ENCODE assay signal across 1 cellular context in genomic region chr5:138149530-138149929, GRCh38.
TF ChIP-seq lines count a peak whose summit lies in the region.

No MANE protein-coding gene starts in this region.

TF ChIP-seq in WTC11, 78 proteins besides CTCF, POLR2A, EP300 and RAD21 (continued from another document):
- TF ChIP-seq, protein P1, sequence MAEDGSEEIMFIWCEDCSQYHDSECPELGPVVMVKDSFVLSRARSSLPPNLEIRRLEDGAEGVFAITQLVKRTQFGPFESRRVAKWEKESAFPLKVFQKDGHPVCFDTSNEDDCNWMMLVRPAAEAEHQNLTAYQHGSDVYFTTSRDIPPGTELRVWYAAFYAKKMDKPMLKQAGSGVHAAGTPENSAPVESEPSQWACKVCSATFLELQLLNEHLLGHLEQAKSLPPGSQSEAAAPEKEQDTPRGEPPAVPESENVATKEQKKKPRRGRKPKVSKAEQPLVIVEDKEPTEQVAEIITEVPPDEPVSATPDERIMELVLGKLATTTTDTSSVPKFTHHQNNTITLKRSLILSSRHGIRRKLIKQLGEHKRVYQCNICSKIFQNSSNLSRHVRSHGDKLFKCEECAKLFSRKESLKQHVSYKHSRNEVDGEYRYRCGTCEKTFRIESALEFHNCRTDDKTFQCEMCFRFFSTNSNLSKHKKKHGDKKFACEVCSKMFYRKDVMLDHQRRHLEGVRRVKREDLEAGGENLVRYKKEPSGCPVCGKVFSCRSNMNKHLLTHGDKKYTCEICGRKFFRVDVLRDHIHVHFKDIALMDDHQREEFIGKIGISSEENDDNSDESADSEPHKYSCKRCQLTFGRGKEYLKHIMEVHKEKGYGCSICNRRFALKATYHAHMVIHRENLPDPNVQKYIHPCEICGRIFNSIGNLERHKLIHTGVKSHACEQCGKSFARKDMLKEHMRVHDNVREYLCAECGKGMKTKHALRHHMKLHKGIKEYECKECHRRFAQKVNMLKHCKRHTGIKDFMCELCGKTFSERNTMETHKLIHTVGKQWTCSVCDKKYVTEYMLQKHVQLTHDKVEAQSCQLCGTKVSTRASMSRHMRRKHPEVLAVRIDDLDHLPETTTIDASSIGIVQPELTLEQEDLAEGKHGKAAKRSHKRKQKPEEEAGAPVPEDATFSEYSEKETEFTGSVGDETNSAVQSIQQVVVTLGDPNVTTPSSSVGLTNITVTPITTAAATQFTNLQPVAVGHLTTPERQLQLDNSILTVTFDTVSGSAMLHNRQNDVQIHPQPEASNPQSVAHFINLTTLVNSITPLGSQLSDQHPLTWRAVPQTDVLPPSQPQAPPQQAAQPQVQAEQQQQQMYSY (CRISPR knock-in tag; IDR thresholded peaks at IDR 0.05), result no peak
- TF ChIP-seq, protein P2, sequence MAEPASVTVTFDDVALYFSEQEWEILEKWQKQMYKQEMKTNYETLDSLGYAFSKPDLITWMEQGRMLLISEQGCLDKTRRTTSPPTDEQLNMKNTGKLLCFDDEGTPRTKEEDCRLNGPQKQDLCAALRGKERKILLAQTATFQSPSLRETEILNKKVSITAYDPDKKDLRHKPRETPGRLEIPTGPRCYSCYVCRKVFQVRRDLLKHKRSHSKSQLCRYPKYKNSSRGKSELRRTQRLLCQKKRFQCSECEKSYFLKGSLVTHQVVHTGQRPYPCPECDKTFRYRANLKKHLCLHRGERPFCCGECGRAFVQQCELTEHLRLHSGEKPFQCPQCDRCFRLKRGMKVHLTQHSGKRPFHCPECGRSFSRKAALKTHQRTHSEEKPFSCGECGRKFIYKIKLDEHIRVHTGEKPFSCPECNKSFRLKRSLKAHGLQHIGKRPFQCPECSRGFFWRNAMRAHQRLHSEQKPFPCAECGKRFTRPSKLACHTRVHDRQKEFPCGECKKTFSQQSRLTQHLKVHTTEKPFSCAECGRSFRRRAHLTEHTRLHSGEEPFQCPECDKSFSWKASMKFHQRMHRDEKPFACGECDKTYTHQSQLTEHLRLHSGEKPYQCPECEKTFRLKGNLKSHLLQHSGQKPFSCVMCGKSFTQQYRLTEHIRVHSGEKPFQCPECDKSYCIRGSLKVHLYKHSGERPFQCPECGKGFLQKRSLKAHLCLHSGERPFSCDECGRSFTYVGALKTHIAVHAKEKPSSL (CRISPR knock-in tag; conservative IDR thresholded peaks at IDR 0.05), result no peak
- TF ChIP-seq HMGA2 (CRISPR knock-in tag; IDR thresholded peaks at IDR 0.05) (no peak), ZSCAN18 (CRISPR knock-in tag; IDR thresholded peaks at IDR 0.05) (no peak)
TF ChIP-seq in WTC11: peak in this region for 0.
